ENCODE assay signal across 1 cellular context in the genomic region with DNA sequence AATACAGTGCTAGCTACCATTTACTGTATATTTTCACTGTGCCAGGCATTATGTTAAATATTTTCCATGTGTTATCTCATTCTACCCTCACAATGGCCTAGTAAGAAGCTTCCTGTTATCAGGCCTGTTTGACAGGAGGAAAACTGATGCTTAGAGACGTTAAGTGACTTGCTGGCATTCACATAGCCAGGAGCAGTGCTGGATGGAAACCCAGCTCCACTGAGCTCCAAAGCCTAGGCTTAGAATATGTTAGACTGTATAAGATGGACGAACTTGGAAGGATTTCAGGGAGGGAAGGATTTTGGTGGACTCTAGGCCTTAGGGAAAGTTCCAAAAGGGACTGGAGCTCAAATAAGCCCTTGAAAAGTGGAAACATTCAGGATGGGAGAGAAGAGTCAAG.
TF ChIP-seq lines count a peak whose summit lies in the region.

No MANE protein-coding gene starts in this region.

TF ChIP-seq in IMR-90, 13 proteins besides CTCF, POLR2A, EP300 and RAD21 (continued from another document):
- TF ChIP-seq NFE2L2 (IDR thresholded peaks at IDR 0.05; ENCODE audit: low read depth, low read length) (no peak), MAFK (IDR thresholded peaks at IDR 0.05; ENCODE audit: low read depth, low read length) (no peak), MXI1 (IDR thresholded peaks at IDR 0.05; ENCODE audit: borderline replicate concordance, low read depth, low read length) (no peak), SMC3 (IDR thresholded peaks at IDR 0.05; ENCODE audit: low read depth, low read length) (no peak), CHD1 (IDR thresholded peaks at IDR 0.05; ENCODE audit: low read depth, low read length) (no peak), CEBPB (IDR thresholded peaks at IDR 0.05; ENCODE audit: low read depth, low read length) (no peak), RFX5 (IDR thresholded peaks at IDR 0.05; ENCODE audit: low read depth, low read length) (no peak), MAZ (IDR thresholded peaks at IDR 0.05; ENCODE audit: borderline replicate concordance, low read depth, low read length) (no peak), BHLHE40 (IDR thresholded peaks at IDR 0.05; ENCODE audit: low read depth, low read length) (no peak)
- TF ChIP-seq, protein P1, sequence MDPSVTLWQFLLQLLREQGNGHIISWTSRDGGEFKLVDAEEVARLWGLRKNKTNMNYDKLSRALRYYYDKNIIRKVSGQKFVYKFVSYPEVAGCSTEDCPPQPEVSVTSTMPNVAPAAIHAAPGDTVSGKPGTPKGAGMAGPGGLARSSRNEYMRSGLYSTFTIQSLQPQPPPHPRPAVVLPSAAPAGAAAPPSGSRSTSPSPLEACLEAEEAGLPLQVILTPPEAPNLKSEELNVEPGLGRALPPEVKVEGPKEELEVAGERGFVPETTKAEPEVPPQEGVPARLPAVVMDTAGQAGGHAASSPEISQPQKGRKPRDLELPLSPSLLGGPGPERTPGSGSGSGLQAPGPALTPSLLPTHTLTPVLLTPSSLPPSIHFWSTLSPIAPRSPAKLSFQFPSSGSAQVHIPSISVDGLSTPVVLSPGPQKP (IDR thresholded peaks at IDR 0.05; ENCODE audit: borderline replicate concordance, low read depth, low read length), result no peak
